8 cellular contexts compared by ENCODE assay signal in genomic region chr10:103197177-103197576, GRCh38. TPM values are rescaled to one million over a fixed set of nuclear protein-coding genes. Genes with fewer than 3 reads are reported as not detected.
DNase-seq lines count a peak whose midpoint lies in the region; ATAC-seq and TF ChIP-seq lines count a peak whose summit lies in the region.

No MANE protein-coding gene starts in this region.

- no peaks in the 10 kb centered on the region for H3K27me3 Mint-ChIP-seq in activated T-helper 17 cell treated with anti-CD3 and anti-CD28 coated beads, Interleukin-2, amount 50 U/mL, for 72 hours

- TF ChIP-seq POLR2A in stomach (IDR thresholded peaks at IDR 0.05), result no peak

- peaks cover 12% of the 10 kb centered on the region for H3K36me3 Mint-ChIP-seq in activated T-helper 17 cell treated with anti-CD3 and anti-CD28 coated beads, Interleukin-2, amount 50 U/mL, for 72 hours (ENCODE audit: low read depth)

- TF ChIP-seq CTCF in hepatocyte (IDR thresholded peaks at IDR 0.05; ENCODE audit: poor library complexity), result no peak
- no peak for TF ChIP-seq CTCF in stomach (IDR thresholded peaks at IDR 0.05)
- TF ChIP-seq CTCF in WERI-Rb-1 (IDR thresholded peaks at IDR 0.05; ENCODE audit: low read depth, low read length), result no peak

- H3K9me3 Mint-ChIP-seq in activated T-helper 17 cell treated with anti-CD3 and anti-CD28 coated beads, Interleukin-2, amount 50 U/mL, for 72 hours, result no peaks in the 10 kb centered on the region

- H3K4me3 ChIP-seq in hepatocyte, result no peak overlapping the region
- H3K4me3 ChIP-seq in stomach, result no peak overlapping the region
- H3K4me3 ChIP-seq in WERI-Rb-1 (ENCODE audit: low read depth, low read length), result no peak overlapping the region

- ATAC-seq in activated T-helper 17 cell treated with anti-CD3 and anti-CD28 coated beads, Interleukin-2, amount 50 U/mL, for 72 hours (replicated peaks), result peak; percentile 85
- ATAC-seq in HG02763 (IDR thresholded peaks at IDR 0.05; ENCODE audit: unreplicated experiment), result no peak

- no peak overlapping the region for H3K4me2 ChIP-seq in hepatocyte

- no peaks in the 10 kb centered on the region for H3K9me2 ChIP-seq in hepatocyte (replicated peaks; ENCODE audit: insufficient read depth)

- H3K4me3 Mint-ChIP-seq in activated T-helper 17 cell treated with anti-CD3 and anti-CD28 coated beads, Interleukin-2, amount 50 U/mL, for 72 hours, result peak overlapping the region; percentile 62

- no peak overlapping the region for H2AFZ ChIP-seq in hepatocyte

- no peak for TF ChIP-seq EP300 in stomach (IDR thresholded peaks at IDR 0.05)

- H3K27me3 ChIP-seq in hepatocyte (no peaks in the 10 kb centered on the region), stomach (no peaks in the 10 kb centered on the region), WERI-Rb-1 (ENCODE audit: insufficient read depth, low read depth, severe bottlenecking) (no peaks in the 10 kb centered on the region)

- peak overlapping the region; percentile 80 for H3K27ac Mint-ChIP-seq in activated T-helper 17 cell treated with anti-CD3 and anti-CD28 coated beads, Interleukin-2, amount 50 U/mL, for 72 hours

- H3K27ac ChIP-seq in hepatocyte (peak overlapping the region; percentile 64), stomach (peak overlapping the region in 2 of 5 donors; percentile 68 to 71), WERI-Rb-1 (no peak overlapping the region)

- 87% methylated on average over 3 of the region's 3 CpGs for WGBS in hepatocyte (ENCODE audit: low lambda C conversion rate, missing lambda C conversion rate)
- 53 to 65% (median 60%) methylated on average over 3 of the region's 3 CpGs for WGBS in stomach, 5 donors

- H3K79me2 ChIP-seq in hepatocyte, result peaks cover 2% of the 10 kb centered on the region

- H3K4me1 Mint-ChIP-seq in activated T-helper 17 cell treated with anti-CD3 and anti-CD28 coated beads, Interleukin-2, amount 50 U/mL, for 72 hours, result peaks cover 18% of the 10 kb centered on the region

- intact Hi-C loops in stomach (cut with DNase I; ENCODE audit: low total_unique reads), result no loop called here

- H3K36me3 ChIP-seq in hepatocyte (replicated peaks; ENCODE audit: insufficient read depth, low read depth) (no peaks in the 10 kb centered on the region), stomach (no peaks in the 10 kb centered on the region), WERI-Rb-1 (no peaks in the 10 kb centered on the region; the same call in 1 of the 2 replicates)

- H4K20me1 ChIP-seq in hepatocyte (ENCODE audit: insufficient read depth, poor library complexity, severe bottlenecking), result no peaks in the 10 kb centered on the region

- H3K9me3 ChIP-seq in hepatocyte (ENCODE audit: low read depth), result no peaks in the 10 kb centered on the region
- H3K9me3 ChIP-seq in stomach, result no peaks in the 10 kb centered on the region
- H3K9me3 ChIP-seq in WERI-Rb-1 (ENCODE audit: severe bottlenecking), result no peaks in the 10 kb centered on the region

- H3K4me1 ChIP-seq in hepatocyte (ENCODE audit: insufficient read depth), result peaks cover 4% of the 10 kb centered on the region
- H3K4me1 ChIP-seq in stomach, result peaks cover 9 to 44% (median 10%) of the 10 kb centered on the region in 4 donors

- peak; percentile 93 for DNase-seq in A172 (ENCODE audit: low spot score)
- DNase-seq in HT-29 (ENCODE audit: low spot score), result peak; percentile 39
- peak; percentile 61 for DNase-seq in hepatocyte (ENCODE audit: low spot score)
- peak; percentile 35 for DNase-seq in stomach
- no peak for DNase-seq in NCI-H1417 (lab: John Stamatoyannopoulos, UW)
- DNase-seq in WERI-Rb-1, result no peak

RNA-seq across cellular contexts. Expression of gene NT5C2, which starts 4.1 kb away (rescaled TPM):
- total RNA-seq in A172 (2014; rRNA removed; shearing (Covaris generic)), result 96.1 and 135 TPM in 2 replicates
- total RNA-seq in HT-29 (2014; rRNA removed; shearing (Covaris generic)), result 35.2 and 39.4 TPM in 2 replicates
- total RNA-seq in activated T-helper 17 cell treated with anti-CD3 and anti-CD28 coated beads, Interleukin-2, amount 50 U/mL, for 72 hours, result 10 to 100 TPM; 49.3 to 55.9 TPM
- total RNA-seq in hepatocyte, result 50.7 and 58.7 TPM in 2 replicates
- 49.2 and 52.0 TPM in 2 replicates for polyA plus RNA-seq in hepatocyte
- total RNA-seq in stomach, result 100 to 1,000 TPM in 1 of 5 donors, 10 to 100 TPM in 4; 20.0 to 176 (median 87.5) TPM
- polyA plus RNA-seq in stomach, result 10 to 100 TPM; 21.8 to 37.9 (median 33.3) TPM

RNA-seq across cellular contexts. Expression of gene RPEL1, which starts 48.5 kb away (rescaled TPM):
- 0.05 and 0.17 TPM in 2 replicates for total RNA-seq in A172 (2014; rRNA removed; shearing (Covaris generic))
- total RNA-seq in HT-29 (2014; rRNA removed; shearing (Covaris generic)), result 0.05 and 0.10 TPM in 2 replicates
- not detected for total RNA-seq in activated T-helper 17 cell treated with anti-CD3 and anti-CD28 coated beads, Interleukin-2, amount 50 U/mL, for 72 hours
- total RNA-seq in hepatocyte (0.10 TPM in 1 of 2 replicates, not detected in the other), stomach (not detected)
- polyA plus RNA-seq in hepatocyte (not detected in 2 replicates), stomach (not detected)

Comparison
In these comparisons a context has a peak if more than half of its experiments do, and no peak if none do; other contexts are left out.
1. DNase-seq: peak in A172 (single experiment), HT-29 (single experiment), hepatocyte (single experiment) and stomach (single experiment); none in NCI-H1417 (0 of 3) and WERI-Rb-1 (single experiment).